1 cellular context compared by ENCODE assay signal in the genomic region with DNA sequence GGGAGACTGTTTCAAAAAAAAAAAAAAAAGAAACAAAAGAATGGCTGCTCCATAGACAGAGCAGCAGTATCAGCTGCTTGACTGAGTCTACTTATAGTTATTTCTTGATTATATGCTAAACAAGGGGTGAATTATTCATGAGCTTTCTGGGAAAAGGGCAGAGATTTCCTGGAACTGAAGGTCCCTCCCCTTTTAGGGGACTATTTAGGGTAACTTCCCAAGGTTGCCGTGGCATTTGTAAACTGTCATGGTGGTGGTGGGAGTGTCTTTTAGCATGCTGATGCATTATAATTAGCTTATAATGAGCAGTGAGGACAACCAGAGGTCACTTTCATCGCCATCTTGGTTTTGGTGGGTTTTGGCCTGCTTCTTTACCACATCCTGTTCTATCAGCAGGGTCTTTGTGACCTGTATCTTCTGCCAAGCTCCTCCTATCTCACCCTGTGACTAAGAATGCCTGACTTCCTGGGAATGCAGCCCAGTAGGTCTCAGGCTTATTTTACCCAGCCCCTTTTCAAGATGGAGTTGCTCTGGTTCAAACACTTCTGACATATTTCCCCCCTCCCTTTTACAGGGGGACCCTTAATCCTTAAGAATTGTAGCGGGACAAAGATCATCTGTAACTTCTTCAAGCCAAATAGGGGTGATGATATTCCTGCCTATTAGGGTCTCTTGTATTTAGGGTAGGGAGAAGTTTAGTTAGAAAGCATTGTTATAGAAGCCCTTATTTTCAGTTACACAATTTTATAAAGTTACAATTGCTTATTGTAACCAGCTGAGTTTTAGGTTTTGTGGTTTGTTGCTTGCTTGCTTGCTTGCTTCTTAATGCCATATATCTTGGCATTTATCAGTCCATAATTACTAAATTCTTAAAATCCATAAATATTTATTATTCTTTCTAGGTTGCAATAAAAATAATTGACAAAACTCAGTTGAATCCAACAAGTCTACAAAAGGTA.
TF ChIP-seq lines count a peak whose summit lies in the region.

No MANE protein-coding gene starts in this region.

TF ChIP-seq in K562, 482 proteins besides CTCF, POLR2A, EP300 and RAD21 (continued from another document and continues in another):
- TF ChIP-seq, protein P1, sequence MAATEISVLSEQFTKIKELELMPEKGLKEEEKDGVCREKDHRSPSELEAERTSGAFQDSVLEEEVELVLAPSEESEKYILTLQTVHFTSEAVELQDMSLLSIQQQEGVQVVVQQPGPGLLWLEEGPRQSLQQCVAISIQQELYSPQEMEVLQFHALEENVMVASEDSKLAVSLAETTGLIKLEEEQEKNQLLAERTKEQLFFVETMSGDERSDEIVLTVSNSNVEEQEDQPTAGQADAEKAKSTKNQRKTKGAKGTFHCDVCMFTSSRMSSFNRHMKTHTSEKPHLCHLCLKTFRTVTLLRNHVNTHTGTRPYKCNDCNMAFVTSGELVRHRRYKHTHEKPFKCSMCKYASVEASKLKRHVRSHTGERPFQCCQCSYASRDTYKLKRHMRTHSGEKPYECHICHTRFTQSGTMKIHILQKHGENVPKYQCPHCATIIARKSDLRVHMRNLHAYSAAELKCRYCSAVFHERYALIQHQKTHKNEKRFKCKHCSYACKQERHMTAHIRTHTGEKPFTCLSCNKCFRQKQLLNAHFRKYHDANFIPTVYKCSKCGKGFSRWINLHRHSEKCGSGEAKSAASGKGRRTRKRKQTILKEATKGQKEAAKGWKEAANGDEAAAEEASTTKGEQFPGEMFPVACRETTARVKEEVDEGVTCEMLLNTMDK (IDR thresholded peaks at IDR 0.05; ENCODE audit: borderline replicate concordance, insufficient read depth, low read depth, low read length, poor library complexity, severe bottlenecking), result no peak
- TF ChIP-seq BMI1 (IDR thresholded peaks at IDR 0.05; ENCODE audit: low read length) (no peak), KLF13 (tag; IDR thresholded peaks at IDR 0.05; ENCODE audit: borderline replicate concordance, low read depth) (peak; percentile 100), EZH2 (IDR thresholded peaks at IDR 0.05; ENCODE audit: borderline replicate concordance, low read depth, low read length) (no peak), RAD51 (IDR thresholded peaks at IDR 0.05; ENCODE audit: borderline replicate concordance, low read depth) (no peak), MED1 (CRISPR knock-in tag; IDR thresholded peaks at IDR 0.05; ENCODE audit: borderline replicate concordance) (no peak), CHD1 (IDR thresholded peaks at IDR 0.05; ENCODE audit: low read length) (no peak), U2AF1 (optimal IDR thresholded peaks at IDR 0.05; ENCODE audit: low read depth, low read length) (no peak), PTBP1 (IDR thresholded peaks at IDR 0.05; ENCODE audit: low read depth, low read length) (no peak), DDX20 (tag; IDR thresholded peaks at IDR 0.05; ENCODE audit: low read depth) (peak; percentile 100), FOXJ3 (CRISPR knock-in tag; IDR thresholded peaks at IDR 0.05) (peak; percentile 72; the same call in 1 of the 2 replicates), MEIS2 (IDR thresholded peaks at IDR 0.05; ENCODE audit: partially characterized antibody) (peak; percentile 77), ELF1 (tag; IDR thresholded peaks at IDR 0.05) (peak; percentile 81), CBX3 (IDR thresholded peaks at IDR 0.05; ENCODE audit: borderline replicate concordance in 1 of 2, low read length in 2 of 2) (no peak), LCOR (CRISPR knock-in tag; IDR thresholded peaks at IDR 0.05) (no peak), ZNF253 (CRISPR knock-in tag; conservative IDR thresholded peaks at IDR 0.05) (peak; percentile 97), FOXJ2 (tag; IDR thresholded peaks at IDR 0.05) (peak; percentile 91), BRD9 (IDR thresholded peaks at IDR 0.05; ENCODE audit: low read depth, partially characterized antibody) (no peak), KHSRP (IDR thresholded peaks at IDR 0.05) (no peak), ARNT (IDR thresholded peaks at IDR 0.05) (peak in 1 of 2 experiments; percentile 48; a peak in 1 of 4 replicates), DMBX1 (CRISPR knock-in tag; IDR thresholded peaks at IDR 0.05; ENCODE audit: borderline replicate concordance) (peak; percentile 100), ZNF707 (CRISPR knock-in tag; conservative IDR thresholded peaks at IDR 0.05) (peak; percentile 93), CXXC5 (CRISPR knock-in tag; IDR thresholded peaks at IDR 0.05) (peak; percentile 100), NCOA1 (IDR thresholded peaks at IDR 0.05; ENCODE audit: low read depth) (no peak), HSF4 (CRISPR knock-in tag; IDR thresholded peaks at IDR 0.05; ENCODE audit: borderline replicate concordance) (peak; percentile 99), FOXP1 (CRISPR knock-in tag; IDR thresholded peaks at IDR 0.05) (no peak), ZNF239 (CRISPR knock-in tag; IDR thresholded peaks at IDR 0.05) (peak; percentile 99), NFIX (CRISPR knock-in tag; IDR thresholded peaks at IDR 0.05; ENCODE audit: low read depth) (peak; percentile 85), EWSR1 (IDR thresholded peaks at IDR 0.05; ENCODE audit: borderline replicate concordance, low read depth, partially characterized antibody) (no peak), ZC3H8 (IDR thresholded peaks at IDR 0.05) (no peak), EP400 (IDR thresholded peaks at IDR 0.05) (peak; percentile 16; the same call in 1 of the 2 replicates), BCOR (IDR thresholded peaks at IDR 0.05) (no peak), NCOA4 (IDR thresholded peaks at IDR 0.05; ENCODE audit: partially characterized antibody) (no peak), KLF10 (CRISPR knock-in tag; IDR thresholded peaks at IDR 0.05) (peak; percentile 95), PCBP1 (IDR thresholded peaks at IDR 0.05; ENCODE audit: low read depth, low read length, poor library complexity, severe bottlenecking) (no peak), HDAC2 (IDR thresholded peaks at IDR 0.05) (peak; percentile 76; the same call in 1 of the 2 replicates), ZBTB17 (CRISPR knock-in tag; IDR thresholded peaks at IDR 0.05) (peak; percentile 98), RBM25 (IDR thresholded peaks at IDR 0.05; ENCODE audit: low read depth, low read length, severe bottlenecking) (no peak), RFX5 (IDR thresholded peaks at IDR 0.05; ENCODE audit: low read depth, low read length) (no peak), ZEB2 (IDR thresholded peaks at IDR 0.05) (no peak), POU5F1 (IDR thresholded peaks at IDR 0.05; ENCODE audit: borderline replicate concordance, low read depth, low read length, partially characterized antibody) (no peak), ZFP36 (IDR thresholded peaks at IDR 0.05; ENCODE audit: low read depth, low read length, partially characterized antibody) (no peak)
- TF ChIP-seq, protein P2, sequence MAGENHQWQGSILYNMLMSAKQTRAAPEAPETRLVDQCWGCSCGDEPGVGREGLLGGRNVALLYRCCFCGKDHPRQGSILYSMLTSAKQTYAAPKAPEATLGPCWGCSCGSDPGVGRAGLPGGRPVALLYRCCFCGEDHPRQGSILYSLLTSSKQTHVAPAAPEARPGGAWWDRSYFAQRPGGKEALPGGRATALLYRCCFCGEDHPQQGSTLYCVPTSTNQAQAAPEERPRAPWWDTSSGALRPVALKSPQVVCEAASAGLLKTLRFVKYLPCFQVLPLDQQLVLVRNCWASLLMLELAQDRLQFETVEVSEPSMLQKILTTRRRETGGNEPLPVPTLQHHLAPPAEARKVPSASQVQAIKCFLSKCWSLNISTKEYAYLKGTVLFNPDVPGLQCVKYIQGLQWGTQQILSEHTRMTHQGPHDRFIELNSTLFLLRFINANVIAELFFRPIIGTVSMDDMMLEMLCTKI (IDR thresholded peaks at IDR 0.05; ENCODE audit: partially characterized antibody), result no peak
- TF ChIP-seq, protein P3, sequence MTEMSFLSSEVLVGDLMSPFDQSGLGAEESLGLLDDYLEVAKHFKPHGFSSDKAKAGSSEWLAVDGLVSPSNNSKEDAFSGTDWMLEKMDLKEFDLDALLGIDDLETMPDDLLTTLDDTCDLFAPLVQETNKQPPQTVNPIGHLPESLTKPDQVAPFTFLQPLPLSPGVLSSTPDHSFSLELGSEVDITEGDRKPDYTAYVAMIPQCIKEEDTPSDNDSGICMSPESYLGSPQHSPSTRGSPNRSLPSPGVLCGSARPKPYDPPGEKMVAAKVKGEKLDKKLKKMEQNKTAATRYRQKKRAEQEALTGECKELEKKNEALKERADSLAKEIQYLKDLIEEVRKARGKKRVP (CRISPR knock-in tag; IDR thresholded peaks at IDR 0.05), result peak; percentile 99
- TF ChIP-seq, protein P4, sequence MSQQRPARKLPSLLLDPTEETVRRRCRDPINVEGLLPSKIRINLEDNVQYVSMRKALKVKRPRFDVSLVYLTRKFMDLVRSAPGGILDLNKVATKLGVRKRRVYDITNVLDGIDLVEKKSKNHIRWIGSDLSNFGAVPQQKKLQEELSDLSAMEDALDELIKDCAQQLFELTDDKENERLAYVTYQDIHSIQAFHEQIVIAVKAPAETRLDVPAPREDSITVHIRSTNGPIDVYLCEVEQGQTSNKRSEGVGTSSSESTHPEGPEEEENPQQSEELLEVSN (IDR thresholded peaks at IDR 0.05; ENCODE audit: borderline replicate concordance in 1 of 2, extremely low read depth in 1 of 2, insufficient read depth in 1 of 2, insufficient read length in 1 of 2, low read depth in 1 of 2, low read length in 1 of 2, poor library complexity in 1 of 2, severe bottlenecking in 1 of 2), result no peak
- TF ChIP-seq, protein P5, sequence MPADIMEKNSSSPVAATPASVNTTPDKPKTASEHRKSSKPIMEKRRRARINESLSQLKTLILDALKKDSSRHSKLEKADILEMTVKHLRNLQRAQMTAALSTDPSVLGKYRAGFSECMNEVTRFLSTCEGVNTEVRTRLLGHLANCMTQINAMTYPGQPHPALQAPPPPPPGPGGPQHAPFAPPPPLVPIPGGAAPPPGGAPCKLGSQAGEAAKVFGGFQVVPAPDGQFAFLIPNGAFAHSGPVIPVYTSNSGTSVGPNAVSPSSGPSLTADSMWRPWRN (IDR thresholded peaks at IDR 0.05; ENCODE audit: low read depth), result no peak
- TF ChIP-seq, protein P6, sequence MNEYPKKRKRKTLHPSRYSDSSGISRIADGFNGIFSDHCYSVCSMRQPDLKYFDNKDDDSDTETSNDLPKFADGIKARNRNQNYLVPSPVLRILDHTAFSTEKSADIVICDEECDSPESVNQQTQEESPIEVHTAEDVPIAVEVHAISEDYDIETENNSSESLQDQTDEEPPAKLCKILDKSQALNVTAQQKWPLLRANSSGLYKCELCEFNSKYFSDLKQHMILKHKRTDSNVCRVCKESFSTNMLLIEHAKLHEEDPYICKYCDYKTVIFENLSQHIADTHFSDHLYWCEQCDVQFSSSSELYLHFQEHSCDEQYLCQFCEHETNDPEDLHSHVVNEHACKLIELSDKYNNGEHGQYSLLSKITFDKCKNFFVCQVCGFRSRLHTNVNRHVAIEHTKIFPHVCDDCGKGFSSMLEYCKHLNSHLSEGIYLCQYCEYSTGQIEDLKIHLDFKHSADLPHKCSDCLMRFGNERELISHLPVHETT (CRISPR knock-in tag; conservative IDR thresholded peaks at IDR 0.05 in 1 of 2, IDR thresholded peaks at IDR 0.05 in 1 of 2), result peak in 1 of 2 experiments; percentile 100; a peak in 2 of 4 replicates
- TF ChIP-seq, protein P7, sequence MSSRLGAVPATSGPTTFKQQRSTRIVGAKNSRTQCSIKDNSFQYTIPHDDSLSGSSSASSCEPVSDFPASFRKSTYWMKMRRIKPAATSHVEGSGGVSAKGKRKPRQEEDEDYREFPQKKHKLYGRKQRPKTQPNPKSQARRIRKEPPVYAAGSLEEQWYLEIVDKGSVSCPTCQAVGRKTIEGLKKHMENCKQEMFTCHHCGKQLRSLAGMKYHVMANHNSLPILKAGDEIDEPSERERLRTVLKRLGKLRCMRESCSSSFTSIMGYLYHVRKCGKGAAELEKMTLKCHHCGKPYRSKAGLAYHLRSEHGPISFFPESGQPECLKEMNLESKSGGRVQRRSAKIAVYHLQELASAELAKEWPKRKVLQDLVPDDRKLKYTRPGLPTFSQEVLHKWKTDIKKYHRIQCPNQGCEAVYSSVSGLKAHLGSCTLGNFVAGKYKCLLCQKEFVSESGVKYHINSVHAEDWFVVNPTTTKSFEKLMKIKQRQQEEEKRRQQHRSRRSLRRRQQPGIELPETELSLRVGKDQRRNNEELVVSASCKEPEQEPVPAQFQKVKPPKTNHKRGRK (tag; IDR thresholded peaks at IDR 0.05), result no peak
- TF ChIP-seq, protein P8, sequence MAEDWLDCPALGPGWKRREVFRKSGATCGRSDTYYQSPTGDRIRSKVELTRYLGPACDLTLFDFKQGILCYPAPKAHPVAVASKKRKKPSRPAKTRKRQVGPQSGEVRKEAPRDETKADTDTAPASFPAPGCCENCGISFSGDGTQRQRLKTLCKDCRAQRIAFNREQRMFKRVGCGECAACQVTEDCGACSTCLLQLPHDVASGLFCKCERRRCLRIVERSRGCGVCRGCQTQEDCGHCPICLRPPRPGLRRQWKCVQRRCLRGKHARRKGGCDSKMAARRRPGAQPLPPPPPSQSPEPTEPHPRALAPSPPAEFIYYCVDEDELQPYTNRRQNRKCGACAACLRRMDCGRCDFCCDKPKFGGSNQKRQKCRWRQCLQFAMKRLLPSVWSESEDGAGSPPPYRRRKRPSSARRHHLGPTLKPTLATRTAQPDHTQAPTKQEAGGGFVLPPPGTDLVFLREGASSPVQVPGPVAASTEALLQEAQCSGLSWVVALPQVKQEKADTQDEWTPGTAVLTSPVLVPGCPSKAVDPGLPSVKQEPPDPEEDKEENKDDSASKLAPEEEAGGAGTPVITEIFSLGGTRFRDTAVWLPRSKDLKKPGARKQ (CRISPR knock-in tag; IDR thresholded peaks at IDR 0.05), result peak; percentile 99
- TF ChIP-seq, protein P9, sequence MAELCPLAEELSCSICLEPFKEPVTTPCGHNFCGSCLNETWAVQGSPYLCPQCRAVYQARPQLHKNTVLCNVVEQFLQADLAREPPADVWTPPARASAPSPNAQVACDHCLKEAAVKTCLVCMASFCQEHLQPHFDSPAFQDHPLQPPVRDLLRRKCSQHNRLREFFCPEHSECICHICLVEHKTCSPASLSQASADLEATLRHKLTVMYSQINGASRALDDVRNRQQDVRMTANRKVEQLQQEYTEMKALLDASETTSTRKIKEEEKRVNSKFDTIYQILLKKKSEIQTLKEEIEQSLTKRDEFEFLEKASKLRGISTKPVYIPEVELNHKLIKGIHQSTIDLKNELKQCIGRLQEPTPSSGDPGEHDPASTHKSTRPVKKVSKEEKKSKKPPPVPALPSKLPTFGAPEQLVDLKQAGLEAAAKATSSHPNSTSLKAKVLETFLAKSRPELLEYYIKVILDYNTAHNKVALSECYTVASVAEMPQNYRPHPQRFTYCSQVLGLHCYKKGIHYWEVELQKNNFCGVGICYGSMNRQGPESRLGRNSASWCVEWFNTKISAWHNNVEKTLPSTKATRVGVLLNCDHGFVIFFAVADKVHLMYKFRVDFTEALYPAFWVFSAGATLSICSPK (IDR thresholded peaks at IDR 0.05; ENCODE audit: borderline replicate concordance), result no peak
- TF ChIP-seq, protein P10, sequence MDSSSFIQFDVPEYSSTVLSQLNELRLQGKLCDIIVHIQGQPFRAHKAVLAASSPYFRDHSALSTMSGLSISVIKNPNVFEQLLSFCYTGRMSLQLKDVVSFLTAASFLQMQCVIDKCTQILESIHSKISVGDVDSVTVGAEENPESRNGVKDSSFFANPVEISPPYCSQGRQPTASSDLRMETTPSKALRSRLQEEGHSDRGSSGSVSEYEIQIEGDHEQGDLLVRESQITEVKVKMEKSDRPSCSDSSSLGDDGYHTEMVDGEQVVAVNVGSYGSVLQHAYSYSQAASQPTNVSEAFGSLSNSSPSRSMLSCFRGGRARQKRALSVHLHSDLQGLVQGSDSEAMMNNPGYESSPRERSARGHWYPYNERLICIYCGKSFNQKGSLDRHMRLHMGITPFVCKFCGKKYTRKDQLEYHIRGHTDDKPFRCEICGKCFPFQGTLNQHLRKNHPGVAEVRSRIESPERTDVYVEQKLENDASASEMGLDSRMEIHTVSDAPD (CRISPR knock-in tag; IDR thresholded peaks at IDR 0.05), result peak; percentile 99
